In genomic region chr2:25672500-25673169, GRCh38 we compare ENCODE assay signal across 8 cellular contexts.
DNase-seq lines count a peak whose midpoint lies in the region; ATAC-seq and TF ChIP-seq lines count a peak whose summit lies in the region.

No MANE protein-coding gene starts in this region.

- H3K27me3 ChIP-seq in muscle layer of duodenum (ENCODE audit: low read depth, low read length) = no peaks in the 10 kb centered on the region

- H3K4me3 ChIP-seq in AG04449 (ENCODE audit: low read depth, low read length) (peak overlapping the region; percentile 72), epithelial cell of esophagus (ENCODE audit: low read length) (peak overlapping the region; percentile 80), muscle layer of duodenum (ENCODE audit: low read depth in 1 of 2, low read length in 2 of 2) (peak overlapping the region; percentile 69 to 78)

- H3K9me3 ChIP-seq in muscle layer of duodenum (ENCODE audit: control insufficient read depth in 1 of 2, low read length in 2 of 2) = no peaks in the 10 kb centered on the region

- H3K4me1 ChIP-seq in muscle layer of duodenum (ENCODE audit: control insufficient read depth in 1 of 2, insufficient read depth in 2 of 2, low read length in 2 of 2) = peaks cover 5 to 11% of the 10 kb centered on the region in 2 donors

- no peaks in the 10 kb centered on the region for H3K36me3 ChIP-seq in muscle layer of duodenum (ENCODE audit: control insufficient read depth in 1 of 2, insufficient read depth in 2 of 2, low read length in 2 of 2)

- no peak for TF ChIP-seq CTCF in AG04449 (IDR thresholded peaks at IDR 0.05; ENCODE audit: insufficient read depth, low read length, missing control alignments)
- TF ChIP-seq CTCF in epithelial cell of esophagus (IDR thresholded peaks at IDR 0.05; ENCODE audit: insufficient read depth, low read depth, low read length, missing control alignments) = no peak

- ATAC-seq in GM18867 (IDR thresholded peaks at IDR 0.05; ENCODE audit: unreplicated experiment) (peak; percentile 72), HG03103 (IDR thresholded peaks at IDR 0.05; ENCODE audit: low read depth, unreplicated experiment) (peak; percentile 42)

- POLR2A ChIA-PET in AG04449 (lab: Yijun Ruan, JAX) = interaction anchor here (1.6 kb wide), 1 partner anchor 54 kb away, joined by 4 read pairs; no protein-coding TSS in a partner anchor

- DNase-seq in AG04449 (ENCODE audit: low read depth, low spot score) (no peak), NCI-H748 (lab: John Stamatoyannopoulos, UW; ENCODE audit: unreplicated experiment) (peak; percentile 75), epithelial cell of esophagus (ENCODE audit: low read depth) (peak; percentile 65)
- DNase-seq in activated CD8-positive, alpha-beta memory T cell treated with anti-CD3 and anti-CD28 coated beads, Interleukin-2, amount 50 U/mL, for 4 hours = peak; percentile 70
- peak; percentile 12 for DNase-seq in stimulated activated CD8-positive, alpha-beta memory T cell treated with anti-CD3 and anti-CD28 coated beads, Interleukin-7, amount 100 ng/mL, for 24 hours (ENCODE audit: low read depth)

- no peak overlapping the region for H3K27ac ChIP-seq in muscle layer of duodenum (ENCODE audit: low read length)

- CTCF ChIA-PET in AG04449 (lab: Yijun Ruan, JAX) = interaction anchor here (0.9 to 5.4 kb wide), 5 partner anchors 8 to 65 kb away, joined by 3 to 24 read pairs (median 11); no protein-coding TSS in a partner anchor
